ENCODE assay signal across 18 cellular contexts in the genomic region with DNA sequence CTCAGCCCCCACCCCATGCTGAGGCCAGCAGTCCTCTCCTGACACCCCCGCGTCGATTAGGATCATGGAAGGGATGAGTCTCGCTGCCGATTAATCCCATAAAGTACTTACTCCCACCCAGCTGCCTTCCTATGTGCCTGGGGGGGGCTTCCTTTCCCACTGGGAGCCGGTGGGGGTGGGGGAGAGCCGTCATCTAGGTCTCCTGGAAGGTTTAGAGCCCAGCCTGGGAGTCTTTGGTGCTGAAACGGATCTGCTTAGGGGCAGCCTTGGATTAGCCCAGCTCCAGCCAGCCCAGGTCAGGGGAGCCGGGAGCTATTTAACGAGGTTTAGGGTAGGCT. TPM values are rescaled to one million over a fixed set of nuclear protein-coding genes. Genes with fewer than 3 reads are reported as not detected.
"Had no signal": no experiment of that assay in that cellular context is flagged by ENCODE, and none has a peak within 500 bp of the region (broad histone marks: within the 10 kb centered on the region; RNA-seq: fewer than 3 reads in every experiment).

No MANE protein-coding gene starts in this region.

- H3K36me3 ChIP-seq: sigmoid colon had no signal

- H3K36me3 Mint-ChIP-seq: immature natural killer cell; naive thymus-derived CD4-positive, alpha-beta T cell; type B pancreatic cell had no signal

- ATAC-seq: activated CD8-positive, alpha-beta T cell treated with anti-CD3 and anti-CD28 coated beads for 36 hours; activated T-cell treated with anti-CD3 and anti-CD28 coated beads, Interleukin-2, amount 50 U/mL, for 72 hours; naive thymus-derived CD4-positive, alpha-beta T cell had no signal

- H3K9me3 Mint-ChIP-seq: activated CD8-positive, alpha-beta T cell treated with anti-CD3 and anti-CD28 coated beads for 36 hours; activated T-cell treated with anti-CD3 and anti-CD28 coated beads, Interleukin-2, amount 50 U/mL, for 72 hours; naive thymus-derived CD4-positive, alpha-beta T cell; type B pancreatic cell had no signal

- H3K4me3 ChIP-seq: dorsolateral prefrontal cortex, lung, sigmoid colon had no signal

- H3K4me3 Mint-ChIP-seq: activated CD8-positive, alpha-beta T cell treated with anti-CD3 and anti-CD28 coated beads for 36 hours; activated T-cell treated with anti-CD3 and anti-CD28 coated beads, Interleukin-2, amount 50 U/mL, for 72 hours; immature natural killer cell had no signal

- H3K27ac Mint-ChIP-seq: activated CD8-positive, alpha-beta T cell treated with anti-CD3 and anti-CD28 coated beads for 36 hours; activated T-cell treated with anti-CD3 and anti-CD28 coated beads, Interleukin-2, amount 50 U/mL, for 72 hours; immature natural killer cell; naive thymus-derived CD4-positive, alpha-beta T cell; progenitor cell of endocrine pancreas; type B pancreatic cell had no signal

- DNase-seq: activated CD4-positive, alpha-beta T cell treated with anti-CD3 and anti-CD28 coated beads for 4 hours; activated CD8-positive, alpha-beta memory T cell treated with anti-CD3 and anti-CD28 coated beads, Interleukin-2, amount 50 U/mL, for 4 hours; activated CD8-positive, alpha-beta T cell treated with anti-CD3 and anti-CD28 coated beads for 36 hours; activated naive CD4-positive, alpha-beta T cell treated with Interleukin-2 at 50 U/mL for 16 hours; activated T-cell treated with anti-CD3 and anti-CD28 coated beads, Interleukin-2, amount 50 U/mL, for 72 hours; dorsolateral prefrontal cortex; immature natural killer cell; naive thymus-derived CD4-positive, alpha-beta T cell; nucleus accumbens; sigmoid colon; stimulated activated CD4-positive, alpha-beta T cell treated with anti-CD3 and anti-CD28 coated beads, Interleukin-2, amount 100 ng/mL, for 24 hours; stimulated activated naive CD4-positive, alpha-beta T cell; substantia nigra had no signal

- H3K27ac ChIP-seq: dorsolateral prefrontal cortex, sigmoid colon had no signal

- H3K9me3 ChIP-seq: sigmoid colon had no signal

RNA-seq across cellular contexts. Expression of a gene that starts 9.8 kb away (rescaled TPM):
- total RNA-seq: activated CD8-positive, alpha-beta T cell treated with anti-CD3 and anti-CD28 coated beads for 36 hours; mononuclear cell; naive thymus-derived CD4-positive, alpha-beta T cell had no signal

RNA-seq across cellular contexts. Expression of a gene that starts 32.7 kb away (rescaled TPM):
- total RNA-seq: sigmoid colon had no signal

RNA-seq across cellular contexts. Expression of a gene that starts 48.3 kb away (rescaled TPM):
- total RNA-seq: activated CD8-positive, alpha-beta T cell treated with anti-CD3 and anti-CD28 coated beads for 36 hours; activated T-cell treated with anti-CD3 and anti-CD28 coated beads, Interleukin-2, amount 50 U/mL, for 72 hours; esophagus mucosa; naive thymus-derived CD4-positive, alpha-beta T cell; progenitor cell of endocrine pancreas had no signal
- polyA plus RNA-seq: immature natural killer cell; naive thymus-derived CD4-positive, alpha-beta T cell had no signal
